ENCODE assay signal across 11 cellular contexts in the genomic region with DNA sequence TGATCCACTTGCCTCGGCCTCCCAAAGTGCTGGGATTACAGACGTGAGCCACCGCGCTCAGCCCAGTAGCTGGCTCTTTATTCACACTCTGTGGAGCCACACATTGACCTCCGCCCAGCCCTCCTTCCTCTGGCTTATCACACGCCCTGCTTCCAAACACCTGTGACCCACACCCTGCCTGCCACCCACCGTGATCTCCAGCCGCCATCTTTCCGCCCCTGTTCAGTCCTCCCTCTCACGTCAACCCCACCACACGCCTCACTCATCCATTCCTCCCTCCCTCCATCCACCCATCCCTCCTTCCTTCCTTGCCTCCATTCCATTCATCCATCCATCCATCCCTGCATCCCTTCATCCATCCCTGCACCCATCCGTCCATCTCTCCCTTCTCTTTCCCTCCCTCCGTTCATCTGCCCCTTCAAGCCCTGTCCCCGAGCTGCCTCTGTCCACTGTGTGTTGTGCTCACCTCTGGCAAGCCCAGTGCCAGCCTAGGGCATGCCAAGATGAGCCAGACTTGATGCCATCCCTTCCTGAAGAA.
"Had no signal": no experiment of that assay in that cellular context is flagged by ENCODE, and none has a peak within 500 bp of the region (broad histone marks: within the 10 kb centered on the region; RNA-seq: fewer than 3 reads in every experiment).

No MANE protein-coding gene starts in this region.

- H3K27me3 Mint-ChIP-seq: activated naive CD8-positive, alpha-beta T cell; central memory CD8-positive, alpha-beta T cell had no signal

- H3K4me3 ChIP-seq: coronary artery, esophagus squamous epithelium, pancreas, sigmoid colon, spleen, tibial nerve, vagina had no signal

- H3K9me3 Mint-ChIP-seq: central memory CD8-positive, alpha-beta T cell; nephron had no signal

- H3K4me1 ChIP-seq: pancreas, sigmoid colon, vagina had no signal

- H3K9me3 ChIP-seq: esophagus squamous epithelium, pancreas, sigmoid colon, spleen, tibial nerve, vagina had no signal

- H3K27ac ChIP-seq: brain microvascular endothelial cell, coronary artery, esophagus squamous epithelium, pancreas, sigmoid colon, tibial nerve, vagina had no signal

- H3K27me3 ChIP-seq: brain microvascular endothelial cell, esophagus squamous epithelium, pancreas, sigmoid colon, spleen, tibial nerve, vagina had no signal

- H3K27ac Mint-ChIP-seq: nephron had no signal

- H3K4me1 Mint-ChIP-seq: nephron had no signal

- DNase-seq: esophagus squamous epithelium had no signal

- H3K4me3 Mint-ChIP-seq: activated naive CD8-positive, alpha-beta T cell; central memory CD8-positive, alpha-beta T cell; nephron had no signal
